ENCODE assay signal across 8 cellular contexts in genomic region chr17:57130708-57131461, GRCh38.
DNase-seq lines count a peak whose midpoint lies in the region; ATAC-seq lines count a peak whose summit lies in the region.

No MANE protein-coding gene starts in this region.

- no peak overlapping the region for H3K4me3 Mint-ChIP-seq in effector memory CD8-positive, alpha-beta T cell

- H3K9me3 Mint-ChIP-seq in effector memory CD8-positive, alpha-beta T cell = no peaks in the 10 kb centered on the region

- H3K27ac Mint-ChIP-seq in effector memory CD8-positive, alpha-beta T cell = no peak overlapping the region

- H3K27me3 Mint-ChIP-seq in effector memory CD8-positive, alpha-beta T cell = peaks cover 5 to 14% of the 10 kb centered on the region in 2 donors

- DNase-seq in D341Med (ENCODE audit: low spot score) (peak; percentile 93), HPDE6-E6E7 (ENCODE audit: extremely low spot score) (peak; percentile 96), NCI-H748 treated with DMSO at 0.1 percent for 48 hours (lab: John Stamatoyannopoulos, UW) (peak; percentile 67), middle frontal gyrus (ENCODE audit: extremely low spot score, low spot score) (peak; percentile 68)
- DNase-seq in activated CD8-positive, alpha-beta memory T cell treated with anti-CD3 and anti-CD28 coated beads for 1 hour (ENCODE audit: extremely low read depth in 1 of 2, low read depth in 1 of 2) = peak; percentile 69
- DNase-seq in effector memory CD8-positive, alpha-beta T cell = peak; percentile 78 to 84 (median 79)
- peak; percentile 61 to 72 for DNase-seq in stimulated activated CD8-positive, alpha-beta memory T cell treated with anti-CD3 and anti-CD28 coated beads, Interleukin-2, amount 100 ng/mL, for 48 hours (ENCODE audit: low read depth in 2 of 2)

- H3K4me1 Mint-ChIP-seq in effector memory CD8-positive, alpha-beta T cell (ENCODE audit: low read depth in 2 of 2) = peaks cover 0 to 3% of the 10 kb centered on the region in 2 donors

- no peaks in the 10 kb centered on the region for H3K36me3 Mint-ChIP-seq in effector memory CD8-positive, alpha-beta T cell (ENCODE audit: insufficient read depth)

- ATAC-seq in effector memory CD8-positive, alpha-beta T cell (replicated peaks) = peak; percentile 91
- ATAC-seq in GM21526 (IDR thresholded peaks at IDR 0.05; ENCODE audit: low FRiP score, unreplicated experiment) = no peak
